In the genomic region with DNA sequence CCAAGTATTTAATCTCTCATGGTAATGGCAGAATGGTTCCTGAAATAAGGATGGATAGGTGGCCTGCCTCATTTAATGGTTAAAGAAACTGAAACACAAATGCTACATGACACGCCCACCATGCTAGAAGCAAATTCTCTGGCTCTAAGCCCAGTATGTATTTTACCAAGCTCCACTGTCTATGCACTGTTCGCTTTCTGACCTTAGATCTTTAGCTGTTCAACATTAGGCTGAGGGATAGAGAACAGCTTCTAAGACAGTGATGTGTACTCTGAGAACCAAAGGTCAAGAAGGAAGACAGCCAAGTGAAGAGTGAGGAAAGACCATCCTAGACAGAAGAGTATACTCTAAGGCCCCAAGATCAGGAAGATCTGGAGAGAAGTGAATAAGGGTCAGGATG, we compare ENCODE assay signal across 8 cellular contexts. TPM values are rescaled to one million over a fixed set of nuclear protein-coding genes. Genes with fewer than 3 reads are reported as not detected.
A peak's percentile ranks its signal among the peaks of the same experiment; 100 is the strongest.
DNase-seq lines count a peak whose midpoint lies in the region; ATAC-seq and TF ChIP-seq lines count a peak whose summit lies in the region.

No MANE protein-coding gene starts in this region.

- no peaks in the 10 kb centered on the region; the same call in 1 of the 2 replicates for H3K36me3 ChIP-seq in GM23338 (ENCODE audit: insufficient read depth)

- DNase-seq in AG10803 (ENCODE audit: low read depth) (peak; percentile 42), dermis microvascular lymphatic vessel endothelial cell (ENCODE audit: low read depth in 2 of 2) (peak; percentile 35 to 48), head of caudate nucleus (no peak), HuH-7 (ENCODE audit: low spot score) (no peak), GM23338 (ENCODE audit: low spot score) (no peak), NCI-H774 (lab: John Stamatoyannopoulos, UW) (no peak)

- H4K20me1 ChIP-seq in GM23338 (replicated peaks; ENCODE audit: insufficient read depth), result no peaks in the 10 kb centered on the region

- peaks cover 18% of the 10 kb centered on the region; the same call in 1 of the 2 replicates for H3K79me2 ChIP-seq in GM23338 (replicated peaks; ENCODE audit: insufficient read depth)

- H3K27ac ChIP-seq in GM23338 (ENCODE audit: low read depth), result no peak overlapping the region

- intact Hi-C loops in head of caudate nucleus (cut with DNase I), result loop anchor here (5.0 kb wide), 1 partner anchor 178 kb away; no protein-coding TSS in a partner anchor

- H2AFZ ChIP-seq in GM23338, result no peak overlapping the region

- no peak overlapping the region for H3K4me2 ChIP-seq in GM23338

- H3K27me3 ChIP-seq in GM23338 (ENCODE audit: insufficient read depth), result no peaks in the 10 kb centered on the region

- H3K4me1 Mint-ChIP-seq in GM23338, result peaks cover 13% of the 10 kb centered on the region; the same call in 2 of the 3 replicates

- no peaks in the 10 kb centered on the region for H3K9me3 Mint-ChIP-seq in GM23338

- no peak overlapping the region for H3K4me3 Mint-ChIP-seq in GM23338

- H3K4me3 ChIP-seq in AG10803 (ENCODE audit: low read length), result no peak overlapping the region
- H3K4me3 ChIP-seq in GM23338, result no peak overlapping the region

- peak; percentile 48 for ATAC-seq in GM19395 (IDR thresholded peaks at IDR 0.05; ENCODE audit: unreplicated experiment)
- peak; percentile 39 for ATAC-seq in HG03521 (IDR thresholded peaks at IDR 0.05; ENCODE audit: unreplicated experiment)
- no peak for ATAC-seq in GM23338

- no peaks in the 10 kb centered on the region for H3K9me2 ChIP-seq in GM23338 (ENCODE audit: insufficient read depth)

- H3K36me3 Mint-ChIP-seq in GM23338 (ENCODE audit: low read depth), result peaks cover 12% of the 10 kb centered on the region; the same call in 2 of the 3 replicates

- no peaks in the 10 kb centered on the region for H3K27me3 Mint-ChIP-seq in GM23338 (ENCODE audit: insufficient read depth, low read depth, poor library complexity)

- H3F3A ChIP-seq in GM23338 (replicated peaks; ENCODE audit: low read depth), result no peaks in the 10 kb centered on the region

- H3K4me1 ChIP-seq in GM23338 (ENCODE audit: insufficient read depth), result peaks cover 11% of the 10 kb centered on the region; the same call in 1 of the 2 replicates

- H3K27ac Mint-ChIP-seq in GM23338, result no peak overlapping the region

- TF ChIP-seq CTCF in AG10803 (conservative IDR thresholded peaks at IDR 0.05; ENCODE audit: low read length) (no peak), GM23338 (conservative IDR thresholded peaks at IDR 0.05; ENCODE audit: low read depth in 2 of 2) (no peak)

TF ChIP-seq in GM23338, 12 proteins besides CTCF, POLR2A, EP300 and RAD21:
- TF ChIP-seq JUNB (IDR thresholded peaks at IDR 0.05; ENCODE audit: unreplicated experiment), result no peak
- TF ChIP-seq, protein P1, sequence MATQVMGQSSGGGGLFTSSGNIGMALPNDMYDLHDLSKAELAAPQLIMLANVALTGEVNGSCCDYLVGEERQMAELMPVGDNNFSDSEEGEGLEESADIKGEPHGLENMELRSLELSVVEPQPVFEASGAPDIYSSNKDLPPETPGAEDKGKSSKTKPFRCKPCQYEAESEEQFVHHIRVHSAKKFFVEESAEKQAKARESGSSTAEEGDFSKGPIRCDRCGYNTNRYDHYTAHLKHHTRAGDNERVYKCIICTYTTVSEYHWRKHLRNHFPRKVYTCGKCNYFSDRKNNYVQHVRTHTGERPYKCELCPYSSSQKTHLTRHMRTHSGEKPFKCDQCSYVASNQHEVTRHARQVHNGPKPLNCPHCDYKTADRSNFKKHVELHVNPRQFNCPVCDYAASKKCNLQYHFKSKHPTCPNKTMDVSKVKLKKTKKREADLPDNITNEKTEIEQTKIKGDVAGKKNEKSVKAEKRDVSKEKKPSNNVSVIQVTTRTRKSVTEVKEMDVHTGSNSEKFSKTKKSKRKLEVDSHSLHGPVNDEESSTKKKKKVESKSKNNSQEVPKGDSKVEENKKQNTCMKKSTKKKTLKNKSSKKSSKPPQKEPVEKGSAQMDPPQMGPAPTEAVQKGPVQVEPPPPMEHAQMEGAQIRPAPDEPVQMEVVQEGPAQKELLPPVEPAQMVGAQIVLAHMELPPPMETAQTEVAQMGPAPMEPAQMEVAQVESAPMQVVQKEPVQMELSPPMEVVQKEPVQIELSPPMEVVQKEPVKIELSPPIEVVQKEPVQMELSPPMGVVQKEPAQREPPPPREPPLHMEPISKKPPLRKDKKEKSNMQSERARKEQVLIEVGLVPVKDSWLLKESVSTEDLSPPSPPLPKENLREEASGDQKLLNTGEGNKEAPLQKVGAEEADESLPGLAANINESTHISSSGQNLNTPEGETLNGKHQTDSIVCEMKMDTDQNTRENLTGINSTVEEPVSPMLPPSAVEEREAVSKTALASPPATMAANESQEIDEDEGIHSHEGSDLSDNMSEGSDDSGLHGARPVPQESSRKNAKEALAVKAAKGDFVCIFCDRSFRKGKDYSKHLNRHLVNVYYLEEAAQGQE (IDR thresholded peaks at IDR 0.05; ENCODE audit: unreplicated experiment), result no peak
- no peak for TF ChIP-seq EZH2phosphoT487 (IDR thresholded peaks at IDR 0.05; ENCODE audit: unreplicated experiment)
- TF ChIP-seq CREB1 (CRISPR knock-in tag; IDR thresholded peaks at IDR 0.05; ENCODE audit: low read depth), result no peak
- TF ChIP-seq, protein P2, sequence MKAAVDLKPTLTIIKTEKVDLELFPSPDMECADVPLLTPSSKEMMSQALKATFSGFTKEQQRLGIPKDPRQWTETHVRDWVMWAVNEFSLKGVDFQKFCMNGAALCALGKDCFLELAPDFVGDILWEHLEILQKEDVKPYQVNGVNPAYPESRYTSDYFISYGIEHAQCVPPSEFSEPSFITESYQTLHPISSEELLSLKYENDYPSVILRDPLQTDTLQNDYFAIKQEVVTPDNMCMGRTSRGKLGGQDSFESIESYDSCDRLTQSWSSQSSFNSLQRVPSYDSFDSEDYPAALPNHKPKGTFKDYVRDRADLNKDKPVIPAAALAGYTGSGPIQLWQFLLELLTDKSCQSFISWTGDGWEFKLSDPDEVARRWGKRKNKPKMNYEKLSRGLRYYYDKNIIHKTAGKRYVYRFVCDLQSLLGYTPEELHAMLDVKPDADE (IDR thresholded peaks at IDR 0.05), result no peak
- no peak for TF ChIP-seq ZNF331 (CRISPR knock-in tag; IDR thresholded peaks at IDR 0.05; ENCODE audit: low read depth)

RNA-seq across cellular contexts. Expression of a gene that starts 26.6 kb away (rescaled TPM):
- 29.3 and 30.6 TPM in 2 replicates for total RNA-seq in dermis microvascular lymphatic vessel endothelial cell
- total RNA-seq in GM23338 (2014; rRNA removed; shearing (Covaris generic)), result 59.1 and 60.3 TPM in 2 replicates
- polyA plus RNA-seq in GM23338 (2016; fragmentation: Nextera tagmentation; extraction: Ambion mirVana), result 28.4 and 33.9 TPM in 2 replicates

RNA-seq across cellular contexts. Expression of a gene that starts 40.7 kb away (rescaled TPM):
- total RNA-seq in dermis microvascular lymphatic vessel endothelial cell, result not detected in 2 replicates
- total RNA-seq in GM23338 (2014; rRNA removed; shearing (Covaris generic)), result 0.73 and 1.5 TPM in 2 replicates
- 0.45 and 0.50 TPM in 2 replicates for polyA plus RNA-seq in GM23338 (2016; fragmentation: Nextera tagmentation; extraction: Ambion mirVana)

Comparison
In these comparisons a context has a peak if more than half of its experiments do, and no peak if none do; other contexts are left out.
1. DNase-seq: peak in AG10803 (single experiment) and dermis microvascular lymphatic vessel endothelial cell (2 of 2); none in head of caudate nucleus (0 of 42), HuH-7 (single experiment), GM23338 (single experiment) and NCI-H774 (single experiment).